ENCODE assay signal across 18 cellular contexts in the genomic region with DNA sequence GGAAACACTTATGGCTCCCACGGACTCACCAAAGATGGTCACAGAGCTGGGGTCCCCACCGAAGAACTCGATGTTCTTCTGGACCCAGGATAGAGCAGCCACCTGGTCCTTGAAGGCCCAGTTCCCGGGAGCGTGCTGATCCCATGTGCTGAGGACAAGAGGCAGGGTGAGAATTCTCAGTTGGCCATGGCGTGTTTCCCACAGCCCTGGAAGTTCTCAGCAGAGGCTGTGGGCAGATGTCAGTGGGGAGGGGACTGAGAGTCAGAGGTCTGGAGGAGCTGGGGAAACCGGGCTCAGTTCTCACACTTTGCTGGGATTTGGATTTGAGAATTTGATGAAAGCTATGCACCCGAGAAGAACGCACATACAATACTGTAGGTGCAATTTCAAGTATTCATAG.
DNase-seq lines count a peak whose midpoint lies in the region; ATAC-seq and TF ChIP-seq lines count a peak whose summit lies in the region.
"Had no signal": no experiment of that assay in that cellular context is flagged by ENCODE, and none has a peak within 500 bp of the region (broad histone marks: within the 10 kb centered on the region; RNA-seq: fewer than 3 reads in every experiment).

No MANE protein-coding gene starts in this region.

- H4K20me1 ChIP-seq in GM23338 (replicated peaks; ENCODE audit: insufficient read depth) (peaks cover 2% of the 10 kb centered on the region; the same call in 1 of the 2 replicates), osteoblast (ENCODE audit: insufficient read depth, low read length) (no peaks in the 10 kb centered on the region)
- H4K20me1 ChIP-seq: BLaER1 treated with 17β-estradiol and CSF1 and Interleukin-3, amounts not matched to agents 10 nM and 100 nM had no signal

- H3K79me2 ChIP-seq in GM23338 (replicated peaks; ENCODE audit: insufficient read depth) (no peaks in the 10 kb centered on the region), osteoblast (ENCODE audit: insufficient read depth, low read length) (no peaks in the 10 kb centered on the region)

- DNase-seq in coronary artery (ENCODE audit: low spot score) (peak; percentile 19), islet precursor cell (peak; percentile 31), mesenteric fat pad (ENCODE audit: low spot score) (peak; percentile 72), GM23338 (ENCODE audit: low spot score) (no peak), osteoblast (ENCODE audit: insufficient read length, low spot score, missing footprints) (no peak)
- DNase-seq: AML-193; Caco-2; Calu3; CD4-positive, alpha-beta T cell; CD8-positive, alpha-beta T cell; DMS79 treated with DMSO at 0.1 percent for 48 hours; GF-D8 had no signal

- H2AFZ ChIP-seq in GM23338 (no peak overlapping the region), osteoblast (ENCODE audit: low read length) (no peak overlapping the region)

- no peaks in the 10 kb centered on the region for H3K9me3 Mint-ChIP-seq in GM23338
- H3K9me3 Mint-ChIP-seq: CD4-positive, alpha-beta T cell; CD8-positive, alpha-beta T cell had no signal

- peaks cover 92% of the 10 kb centered on the region for H3K27me3 ChIP-seq in GM23338 (ENCODE audit: insufficient read depth)
- H3K27me3 ChIP-seq in osteoblast (ENCODE audit: insufficient read depth, low read length): no peaks in the 10 kb centered on the region
- H3K27me3 ChIP-seq: BLaER1 treated with 17β-estradiol and CSF1 and Interleukin-3, amounts not matched to agents 10 nM and 100 nM had no signal

- ATAC-seq in GM23338: no peak
- no peak for ATAC-seq in HG03025 (IDR thresholded peaks at IDR 0.05; ENCODE audit: low FRiP score, unreplicated experiment)
- ATAC-seq: A549; CD8-positive, alpha-beta T cell had no signal

- H3K27me3 Mint-ChIP-seq in GM23338 (ENCODE audit: insufficient read depth, low read depth, poor library complexity): peaks cover 52% of the 10 kb centered on the region

- no peaks in the 10 kb centered on the region for H3K36me3 Mint-ChIP-seq in GM23338 (ENCODE audit: low read depth)
- H3K36me3 Mint-ChIP-seq: CD8-positive, alpha-beta T cell had no signal

- no peak overlapping the region for H3K4me3 Mint-ChIP-seq in GM23338
- H3K4me3 Mint-ChIP-seq: B cell; CD4-positive, alpha-beta T cell; CD8-positive, alpha-beta T cell had no signal

- no peaks in the 10 kb centered on the region for H3K36me3 ChIP-seq in GM23338 (ENCODE audit: insufficient read depth)
- H3K36me3 ChIP-seq in osteoblast (ENCODE audit: insufficient read depth, low read length): no peaks in the 10 kb centered on the region
- H3K36me3 ChIP-seq: BLaER1 treated with 17β-estradiol and CSF1 and Interleukin-3, amounts not matched to agents 10 nM and 100 nM had no signal

- no peak overlapping the region for H3K4me3 ChIP-seq in coronary artery
- H3K4me3 ChIP-seq in GM23338: no peak overlapping the region
- H3K4me3 ChIP-seq in osteoblast (ENCODE audit: insufficient read depth, low read length): no peak overlapping the region
- H3K4me3 ChIP-seq: A549; BLaER1 treated with 17β-estradiol and CSF1 and Interleukin-3, amounts not matched to agents 10 nM and 100 nM had no signal

- H3K4me1 Mint-ChIP-seq in GM23338: no peaks in the 10 kb centered on the region
- H3K4me1 Mint-ChIP-seq: B cell had no signal

- no peaks in the 10 kb centered on the region for H3K9me3 ChIP-seq in osteoblast (ENCODE audit: low read depth, low read length)
- H3K9me3 ChIP-seq: A549; BLaER1 treated with 17β-estradiol and CSF1 and Interleukin-3, amounts not matched to agents 10 nM and 100 nM; Caco-2 had no signal

- TF ChIP-seq CTCF in 22Rv1 (IDR thresholded peaks at IDR 0.05) (no peak), coronary artery (IDR thresholded peaks at IDR 0.05) (no peak), GM23338 (conservative IDR thresholded peaks at IDR 0.05; ENCODE audit: low read depth in 2 of 2) (no peak), osteoblast (IDR thresholded peaks at IDR 0.05; ENCODE audit: extremely low read depth, low read depth, low read length) (no peak)

- H3K4me1 ChIP-seq in GM23338 (ENCODE audit: insufficient read depth) (no peaks in the 10 kb centered on the region), osteoblast (ENCODE audit: insufficient read depth, low read length) (no peaks in the 10 kb centered on the region)
- H3K4me1 ChIP-seq: A549; BLaER1 treated with 17β-estradiol and CSF1 and Interleukin-3, amounts not matched to agents 10 nM and 100 nM; Caco-2 had no signal

- no peak overlapping the region for H3K27ac Mint-ChIP-seq in GM23338
- H3K27ac Mint-ChIP-seq: B cell; CD4-positive, alpha-beta T cell; CD8-positive, alpha-beta T cell had no signal

- H3K4me2 ChIP-seq in GM23338: no peak overlapping the region
- H3K4me2 ChIP-seq in osteoblast (ENCODE audit: insufficient read depth, low read length): no peak overlapping the region
- H3K4me2 ChIP-seq: A549; BLaER1 treated with 17β-estradiol and CSF1 and Interleukin-3, amounts not matched to agents 10 nM and 100 nM had no signal

- no peaks in the 10 kb centered on the region for H3F3A ChIP-seq in GM23338 (replicated peaks; ENCODE audit: low read depth)

- H3K9me2 ChIP-seq in GM23338 (ENCODE audit: insufficient read depth): no peaks in the 10 kb centered on the region

- H3K27ac ChIP-seq in 22Rv1: 0 out of 2 replicates have a peak overlapping the region, but pooled peaks have one; percentile 8
- no peak overlapping the region for H3K27ac ChIP-seq in coronary artery
- H3K27ac ChIP-seq in GM23338 (ENCODE audit: low read depth): no peak overlapping the region
- H3K27ac ChIP-seq in osteoblast (ENCODE audit: low read depth, low read length): no peak overlapping the region
- H3K27ac ChIP-seq: A549; BLaER1 treated with 17β-estradiol and CSF1 and Interleukin-3, amounts not matched to agents 10 nM and 100 nM; C4-2B had no signal

TF ChIP-seq in GM23338, 12 proteins besides CTCF, POLR2A, EP300 and RAD21 (continues in another document):
- TF ChIP-seq EZH2phosphoT487 (IDR thresholded peaks at IDR 0.05; ENCODE audit: unreplicated experiment) (no peak), NANOG (IDR thresholded peaks at IDR 0.05; ENCODE audit: borderline replicate concordance) (no peak), JUNB (IDR thresholded peaks at IDR 0.05; ENCODE audit: unreplicated experiment) (no peak), ZNF331 (CRISPR knock-in tag; IDR thresholded peaks at IDR 0.05; ENCODE audit: low read depth) (no peak), EZH2 (IDR thresholded peaks at IDR 0.05; ENCODE audit: low read depth, unreplicated experiment) (no peak), POLR2AphosphoS5 (IDR thresholded peaks at IDR 0.05; ENCODE audit: low read depth) (no peak), CREB1 (CRISPR knock-in tag; IDR thresholded peaks at IDR 0.05; ENCODE audit: low read depth) (no peak), ZNF114 (CRISPR knock-in tag; IDR thresholded peaks at IDR 0.05) (no peak), ETS1 (IDR thresholded peaks at IDR 0.05) (no peak)

Comparison
In these comparisons a context has a peak if more than half of its experiments do, and no peak if none do; other contexts are left out.
1. DNase-seq: peak in coronary artery (single experiment), islet precursor cell (single experiment) and mesenteric fat pad (single experiment); none in GM23338 (single experiment) and osteoblast (single experiment).